In the genomic region with DNA sequence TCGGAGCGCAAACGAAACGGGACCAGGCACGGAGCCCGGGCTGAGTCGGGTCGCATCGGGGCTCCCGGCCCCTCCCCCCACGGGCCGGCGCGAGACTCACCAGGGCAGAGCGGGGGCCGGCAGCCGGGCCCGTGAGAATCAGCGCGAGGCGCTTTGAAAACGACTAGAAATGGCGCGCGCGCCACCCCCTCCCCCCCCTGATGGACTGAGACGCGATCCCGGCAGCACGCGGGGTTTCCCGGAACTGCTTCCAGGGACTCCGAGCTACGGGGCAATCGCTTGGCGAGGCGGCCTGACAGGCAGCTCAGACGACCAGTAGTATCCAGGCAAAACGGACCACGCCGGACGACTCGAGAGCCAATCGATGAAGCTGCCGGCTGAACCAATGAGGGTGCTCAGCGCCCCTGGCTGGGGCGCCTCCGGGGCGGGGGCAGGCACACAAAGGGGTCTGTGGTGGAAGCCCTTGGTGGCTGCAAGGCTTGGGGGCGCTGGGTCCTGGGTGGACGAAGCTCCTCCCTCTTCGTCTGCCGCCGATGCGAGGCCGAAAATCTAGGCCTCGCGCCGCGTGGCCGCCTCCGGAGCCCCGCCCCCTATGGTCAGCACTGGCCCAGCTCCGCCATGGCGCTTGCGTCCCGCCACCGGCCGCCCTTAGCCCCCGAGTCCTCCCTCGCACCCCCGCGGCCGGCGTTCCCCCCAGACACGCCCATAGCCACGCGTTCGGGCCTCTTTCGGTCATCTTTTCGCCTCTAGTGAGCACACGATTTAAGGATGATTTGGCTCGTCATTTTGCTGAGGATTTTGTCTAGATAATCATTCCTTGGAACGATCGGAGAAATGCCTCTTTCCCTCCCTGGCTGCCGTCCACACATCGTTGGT, we compare ENCODE assay signal across 8 cellular contexts. TPM values are rescaled to one million over a fixed set of nuclear protein-coding genes. Genes with fewer than 3 reads are reported as not detected.
DNase-seq lines count a peak whose midpoint lies in the region; ATAC-seq and TF ChIP-seq lines count a peak whose summit lies in the region.

A gene (minus strand): TSS at position 174 of the 876 bp plus-strand sequence. CDS start 3,276 bp downstream, outside the sequence.

- peak within 1 kb of the TSS; percentile 39 for H3K4me2 ChIP-seq in mesenchymal stem cell (ENCODE audit: low read length, poor library complexity, severe bottlenecking)

- peaks cover 36% of the 10 kb centered on the region for H3K36me3 Mint-ChIP-seq in Caco-2 (ENCODE audit: insufficient read depth, unreplicated experiment)
- peaks cover 20% of the 10 kb centered on the region for H3K36me3 Mint-ChIP-seq in activated CD8-positive, alpha-beta memory T cell treated with anti-CD3 and anti-CD28 coated beads, Interleukin-2, amount 10 ng/mL, durations not matched to agents 7 days and 5 days

- peak within 1 kb of the TSS; percentile 96 for H3K4me3 Mint-ChIP-seq in Caco-2 (ENCODE audit: unreplicated experiment)
- H3K4me3 Mint-ChIP-seq in activated CD8-positive, alpha-beta memory T cell treated with anti-CD3 and anti-CD28 coated beads, Interleukin-2, amount 10 ng/mL, durations not matched to agents 7 days and 5 days: peak within 1 kb of the TSS; percentile 85

- H2AK5ac ChIP-seq in mesenchymal stem cell (ENCODE audit: low read length, severe bottlenecking): peak within 1 kb of the TSS; percentile 96

- H4K91ac ChIP-seq in mesenchymal stem cell (ENCODE audit: low read length): peak within 1 kb of the TSS; percentile 98

- peak within 1 kb of the TSS; percentile 97 for H3K27ac ChIP-seq in mesenchymal stem cell (ENCODE audit: low read length, poor library complexity, severe bottlenecking)

- peaks cover 19% of the 10 kb centered on the region for H3K4me1 ChIP-seq in Caco-2
- no peaks in the 10 kb centered on the region for H3K4me1 ChIP-seq in NT2/D1 (ENCODE audit: insufficient read depth, insufficient read length)
- peaks cover 34% of the 10 kb centered on the region for H3K4me1 ChIP-seq in endocrine pancreas (ENCODE audit: control insufficient read depth, insufficient read depth, low read length)
- no peaks in the 10 kb centered on the region for H3K4me1 ChIP-seq in mesenchymal stem cell (ENCODE audit: control insufficient read depth, insufficient read depth, low read depth, low read length)

- H3K27me3 Mint-ChIP-seq in Caco-2 (ENCODE audit: insufficient read depth, unreplicated experiment): no peaks in the 10 kb centered on the region
- no peaks in the 10 kb centered on the region for H3K27me3 Mint-ChIP-seq in activated CD8-positive, alpha-beta memory T cell treated with anti-CD3 and anti-CD28 coated beads, Interleukin-2, amount 10 ng/mL, durations not matched to agents 7 days and 5 days

- peak within 1 kb of the TSS; percentile 89 to 99 for H3K14ac ChIP-seq in mesenchymal stem cell (ENCODE audit: low read length in 2 of 2)

- peak within 1 kb of the TSS in 1 of 2 experiments; percentile 94 for H3K23ac ChIP-seq in mesenchymal stem cell (ENCODE audit: low read length in 2 of 2)

- H3K9me3 Mint-ChIP-seq in Caco-2 (ENCODE audit: unreplicated experiment): no peaks in the 10 kb centered on the region
- no peaks in the 10 kb centered on the region for H3K9me3 Mint-ChIP-seq in activated CD8-positive, alpha-beta memory T cell treated with anti-CD3 and anti-CD28 coated beads, Interleukin-2, amount 10 ng/mL, durations not matched to agents 7 days and 5 days (ENCODE audit: low read depth)

- H3K27me3 ChIP-seq in Caco-2 (replicated peaks; ENCODE audit: control insufficient read depth, insufficient read depth, low read length): no peaks in the 10 kb centered on the region
- H3K27me3 ChIP-seq in NT2/D1 (ENCODE audit: insufficient read depth, insufficient read length): no peaks in the 10 kb centered on the region
- no peaks in the 10 kb centered on the region for H3K27me3 ChIP-seq in endocrine pancreas (ENCODE audit: control insufficient read depth, insufficient read depth, low read length)
- no peaks in the 10 kb centered on the region for H3K27me3 ChIP-seq in mesenchymal stem cell (ENCODE audit: control insufficient read depth in 1 of 2, insufficient read depth in 1 of 2, low read length in 2 of 2)

- POLR2A ChIA-PET in Caco-2 (lab: Charles Lee): interaction anchor here (0.5 to 1.7 kb wide), 27 partner anchors 15 to 1675 kb away, joined by 3 to 45 read pairs (median 5); a partner anchor contains a TSS

- no TSS peak for BruUV-seq in Caco-2 (replicated peaks; lab: Mats Ljungman, UMichigan)

- DNase-seq in Caco-2 (peak; percentile 99 to 100), HUDEP-2 (lab: John Stamatoyannopoulos, UW; ENCODE audit: unreplicated experiment in 76 of 76) (peak; percentile 71 to 99 (median 99)), NT2/D1 (ENCODE audit: low read depth, low spot score) (peak; percentile 98), mesenchymal stem cell (peak; percentile 100)
- DNase-seq in activated CD8-positive, alpha-beta memory T cell treated with anti-CD3 and anti-CD28 coated beads, Interleukin-2, amount 10 ng/mL, durations not matched to agents 7 days and 5 days: peak; percentile 100
- DNase-seq in stimulated activated CD8-positive, alpha-beta memory T cell treated with anti-CD3 and anti-CD28 coated beads, Interleukin-12 subunit alpha, Interleukin-12 subunit beta, amount 100 ng/mL, for 4 hours (ENCODE audit: low read depth): peak; percentile 98

- peak within 1 kb of the TSS in 1 of 2 experiments; percentile 29 for H2BK12ac ChIP-seq in mesenchymal stem cell (ENCODE audit: low read length in 2 of 2)

- intact Hi-C loops in Caco-2 (cut with micrococcal nuclease; ENCODE audit: unreplicated experiment): loop anchor here (1.0 to 10.0 kb wide), 3 partner anchors 24 to 190 kb away; a partner anchor contains a TSS

- H3K9me3 ChIP-seq in Caco-2 (no peaks in the 10 kb centered on the region), NT2/D1 (ENCODE audit: insufficient read depth, low read length) (no peaks in the 10 kb centered on the region), endocrine pancreas (ENCODE audit: control insufficient read depth, low read length) (no peaks in the 10 kb centered on the region), mesenchymal stem cell (ENCODE audit: control insufficient read depth, low read length) (no peaks in the 10 kb centered on the region)

- peak within 1 kb of the TSS; percentile 88 to 92 for H3K18ac ChIP-seq in mesenchymal stem cell (ENCODE audit: low read depth in 1 of 2, low read length in 2 of 2)

- WGBS in mesenchymal stem cell: under 1% methylated on average over 76 of the region's 87 CpGs

- peaks cover 4% of the 10 kb centered on the region for H3K79me1 ChIP-seq in mesenchymal stem cell (replicated peaks; ENCODE audit: low read length, poor library complexity, severe bottlenecking)

- peak within 1 kb of the TSS; percentile 98 for H3K27ac Mint-ChIP-seq in Caco-2 (ENCODE audit: unreplicated experiment)
- H3K27ac Mint-ChIP-seq in activated CD8-positive, alpha-beta memory T cell treated with anti-CD3 and anti-CD28 coated beads, Interleukin-2, amount 10 ng/mL, durations not matched to agents 7 days and 5 days: peak within 1 kb of the TSS; percentile 94

- peak within 1 kb of the TSS; percentile 99 for H2BK120ac ChIP-seq in mesenchymal stem cell (ENCODE audit: low read depth, low read length)

- peak within 1 kb of the TSS; percentile 81 to 94 for H3K4ac ChIP-seq in mesenchymal stem cell (ENCODE audit: low read depth in 1 of 2, low read length in 2 of 2)

- peak within 1 kb of the TSS; percentile 42 for H2AFZ ChIP-seq in mesenchymal stem cell (ENCODE audit: low read depth, low read length)

- peak in 1 of 2 experiments; percentile 7 for TF ChIP-seq CTCF in Caco-2 (IDR thresholded peaks at IDR 0.05; ENCODE audit: insufficient read depth in 1 of 2, low read depth in 1 of 2, low read length in 1 of 2, severe bottlenecking in 1 of 2, unreplicated experiment in 1 of 2)

- H3K9ac ChIP-seq in NT2/D1 (ENCODE audit: insufficient read length, low read depth) (peak within 1 kb of the TSS; percentile 88), endocrine pancreas (ENCODE audit: control insufficient read depth, insufficient read depth, low read length) (peak within 1 kb of the TSS; percentile 78), mesenchymal stem cell (ENCODE audit: low read length) (peak within 1 kb of the TSS; percentile 94)

- peaks cover 23% of the 10 kb centered on the region for H3K4me1 Mint-ChIP-seq in Caco-2 (ENCODE audit: low read depth, unreplicated experiment)
- peaks cover 34% of the 10 kb centered on the region for H3K4me1 Mint-ChIP-seq in activated CD8-positive, alpha-beta memory T cell treated with anti-CD3 and anti-CD28 coated beads, Interleukin-2, amount 10 ng/mL, durations not matched to agents 7 days and 5 days

- no peaks in the 10 kb centered on the region for H3K36me3 ChIP-seq in Caco-2 (ENCODE audit: control insufficient read depth, insufficient read depth, low read length)
- H3K36me3 ChIP-seq in NT2/D1 (ENCODE audit: insufficient read depth, insufficient read length, low read length): peaks cover 10% of the 10 kb centered on the region
- no peaks in the 10 kb centered on the region for H3K36me3 ChIP-seq in endocrine pancreas (ENCODE audit: control insufficient read depth, insufficient read depth, low read length)
- no peaks in the 10 kb centered on the region for H3K36me3 ChIP-seq in mesenchymal stem cell (ENCODE audit: control insufficient read depth in 1 of 2, insufficient read depth in 2 of 2, low read depth in 1 of 2, low read length in 2 of 2)

- ATAC-seq in GM21381 (IDR thresholded peaks at IDR 0.05; ENCODE audit: unreplicated experiment): peak; percentile 91
- ATAC-seq in activated CD8-positive, alpha-beta memory T cell treated with anti-CD3 and anti-CD28 coated beads, Interleukin-2, amount 10 ng/mL, durations not matched to agents 7 days and 5 days: peak; percentile 97

- H4K8ac ChIP-seq in mesenchymal stem cell (ENCODE audit: low read length): peak within 1 kb of the TSS; percentile 91

- H3K4me3 ChIP-seq in Caco-2 (ENCODE audit: low read depth, low read length) (peak within 1 kb of the TSS; percentile 70), NT2/D1 (ENCODE audit: insufficient read length, low read depth) (peak within 1 kb of the TSS; percentile 82), endocrine pancreas (ENCODE audit: control insufficient read depth, insufficient read depth, low read length) (peak within 1 kb of the TSS; percentile 89), mesenchymal stem cell (ENCODE audit: insufficient read depth in 1 of 2, low read depth in 1 of 2, low read length in 2 of 2) (peak within 1 kb of the TSS; percentile 93 to 94)

- peak within 1 kb of the TSS; percentile 96 for H2BK15ac ChIP-seq in mesenchymal stem cell (ENCODE audit: low read depth, poor library complexity, severe bottlenecking)

- CTCF ChIA-PET in Caco-2 (lab: Charles Lee): interaction anchor here (0.6 to 1.4 kb wide), 10 partner anchors 24 to 1406 kb away, joined by 3 to 15 read pairs (median 4); a partner anchor contains a TSS
- CTCF ChIA-PET in activated CD8-positive, alpha-beta memory T cell treated with anti-CD3 and anti-CD28 coated beads, Interleukin-2, amount 10 ng/mL, durations not matched to agents 7 days and 5 days (lab: Charles Lee): interaction anchor here (0.6 to 1.6 kb wide), 10 partner anchors 9 to 347 kb away, joined by 3 to 16 read pairs (median 4); a partner anchor contains a TSS

- peak within 1 kb of the TSS; percentile 99 for H2BK5ac ChIP-seq in mesenchymal stem cell (ENCODE audit: low read depth, low read length, poor library complexity, severe bottlenecking)

RNA-seq across cellular contexts. Expression of the gene that starts here (rescaled TPM):
- 169 and 183 TPM in 2 replicates for total RNA-seq in Caco-2 (2022)
- total RNA-seq in activated CD8-positive, alpha-beta memory T cell treated with anti-CD3 and anti-CD28 coated beads, Interleukin-2, amount 10 ng/mL, durations not matched to agents 7 days and 5 days: 100 to 1,000 TPM; 220 to 222 TPM
- polyA plus RNA-seq in mesenchymal stem cell (2013, experiment 1 of 2): 85.8 TPM
- 90.1 TPM for polyA plus RNA-seq in mesenchymal stem cell (2013, experiment 2 of 2)

Comparison
In these comparisons a context has a peak if more than half of its experiments do, and no peak if none do; other contexts are left out.
1. Peak in every context shown above with its lines: DNase-seq, ATAC-seq, H3K4me3 ChIP-seq and H3K27ac ChIP-seq.